Comparison of ENCODE assay signal across 22 cellular contexts in genomic region chr10:104657458-104657857, GRCh38. TPM values are rescaled to one million over a fixed set of nuclear protein-coding genes. Genes with fewer than 3 reads are reported as not detected.
DNase-seq lines count a peak whose midpoint lies in the region; TF ChIP-seq lines count a peak whose summit lies in the region.
"Had no signal": no experiment of that assay in that cellular context is flagged by ENCODE, and none has a peak within 500 bp of the region (broad histone marks: within the 10 kb centered on the region; RNA-seq: fewer than 3 reads in every experiment).

No MANE protein-coding gene starts in this region.

- TF ChIP-seq EP300 in esophagus muscularis mucosa (IDR thresholded peaks at IDR 0.05) (no peak), ovary (IDR thresholded peaks at IDR 0.05) (no peak)

- in situ Hi-C loops in HAP-1 (cut with MboI; ENCODE audit: low sequenced_read_pairs), result no loop called here

- DNase-seq in AG04449 (ENCODE audit: low read depth, low spot score), result peak; percentile 7
- peak; percentile 16 for DNase-seq in GM04503 (ENCODE audit: low read depth)
- no peak for DNase-seq in esophagus muscularis mucosa (ENCODE audit: extremely low spot score)
- peak; percentile 36 for DNase-seq in pons (ENCODE audit: low spot score)
- DNase-seq in LoVo (ENCODE audit: low spot score), result no peak
- no peak for DNase-seq in Karpas-422
- no peak for DNase-seq in HAP-1 (ENCODE audit: low spot score in 2 of 2)
- DNase-seq in ovary, result no peak
- DNase-seq: AML-193; Calu3; CD4-positive, CD25-positive, alpha-beta regulatory T cell; DMS79; HFFc6; MV-4-11; NCI-H1417; NCI-H187 treated with DMSO at 0.1 percent for 48 hours; NCI-H345; NCI-H526 treated with DMSO at 0.1 percent for 48 hours; RPMI8226; SIG-M5 had no signal

- intact Hi-C loops in esophagus muscularis mucosa (cut with DNase I), result no loop called here
- intact Hi-C loops in ovary (cut with DNase I), result no loop called here

- no peaks in the 10 kb centered on the region for H3K9me2 ChIP-seq in Karpas-422 (replicated peaks; ENCODE audit: insufficient read depth, low read length)

- H3K36me3 ChIP-seq in esophagus muscularis mucosa, result no peaks in the 10 kb centered on the region
- no peaks in the 10 kb centered on the region for H3K36me3 ChIP-seq in Karpas-422 (ENCODE audit: insufficient read depth, low read length)
- H3K36me3 ChIP-seq in HAP-1 (replicated peaks), result no peaks in the 10 kb centered on the region
- H3K36me3 ChIP-seq in ovary, result no peaks in the 10 kb centered on the region

- H3K4me2 ChIP-seq in Karpas-422 (ENCODE audit: low read depth, low read length, poor library complexity, severe bottlenecking), result no peak overlapping the region

- no peak for TF ChIP-seq POLR2A in esophagus muscularis mucosa (IDR thresholded peaks at IDR 0.05; ENCODE audit: low read depth)
- TF ChIP-seq POLR2A in ovary (IDR thresholded peaks at IDR 0.05), result no peak

- TF ChIP-seq CTCF in AG04449 (IDR thresholded peaks at IDR 0.05; ENCODE audit: insufficient read depth, low read length, missing control alignments) (no peak), esophagus muscularis mucosa (IDR thresholded peaks at IDR 0.05) (no peak), ovary (IDR thresholded peaks at IDR 0.05) (no peak)

- no peak overlapping the region for H2AFZ ChIP-seq in Karpas-422 (ENCODE audit: low read length)

- H4K20me1 ChIP-seq in Karpas-422 (ENCODE audit: insufficient read depth, low read depth, low read length), result no peaks in the 10 kb centered on the region

- CTCF ChIA-PET in AG04449 (lab: Yijun Ruan, JAX), result interaction anchor here (1.1 to 1.8 kb wide), 2 partner anchors 77 to 251 kb away, joined by 3 to 4 read pairs; no protein-coding TSS in a partner anchor

- H3K27ac ChIP-seq in esophagus muscularis mucosa (replicated peaks in 1 of 4) (peak overlapping the region; percentile 2 to 59 (median 12)), Karpas-422 (ENCODE audit: low read length) (no peak overlapping the region), ovary (no peak overlapping the region)

- no peaks in the 10 kb centered on the region for H3K9me3 ChIP-seq in esophagus muscularis mucosa
- H3K9me3 ChIP-seq in Karpas-422 (ENCODE audit: low read length), result no peaks in the 10 kb centered on the region
- no peaks in the 10 kb centered on the region for H3K9me3 ChIP-seq in HAP-1
- H3K9me3 ChIP-seq in ovary, result no peaks in the 10 kb centered on the region

- WGBS in esophagus muscularis mucosa, result 49% methylated on average over 3 of the region's 3 CpGs
- 43 to 52% (median 47%) methylated on average over 3 of the region's 3 CpGs for WGBS in ovary, 3 donors

- no peaks in the 10 kb centered on the region for H3K79me2 ChIP-seq in Karpas-422 (ENCODE audit: low read length)

- H3K27me3 ChIP-seq in esophagus muscularis mucosa (no peaks in the 10 kb centered on the region), Karpas-422 (ENCODE audit: low read length) (no peaks in the 10 kb centered on the region; the same call in 1 of the 2 replicates), HAP-1 (ENCODE audit: low read depth) (no peaks in the 10 kb centered on the region), ovary (no peaks in the 10 kb centered on the region)

- POLR2A ChIA-PET in AG04449 (lab: Yijun Ruan, JAX), result no interaction called here

- H3K9ac ChIP-seq in Karpas-422 (ENCODE audit: low read length), result no peak overlapping the region

- H3K4me1 ChIP-seq in esophagus muscularis mucosa (peaks cover 0 to 16% (median 11%) of the 10 kb centered on the region in 4 donors), Karpas-422 (ENCODE audit: low read length) (no peaks in the 10 kb centered on the region), HAP-1 (no peaks in the 10 kb centered on the region), ovary (ENCODE audit: insufficient read depth) (no peaks in the 10 kb centered on the region)

- H3K4me3 ChIP-seq in AG04449 (ENCODE audit: low read depth, low read length) (no peak overlapping the region), esophagus muscularis mucosa (no peak overlapping the region), Karpas-422 (ENCODE audit: low read length) (no peak overlapping the region), HAP-1 (no peak overlapping the region), ovary (no peak overlapping the region)

RNA-seq across cellular contexts. Expression of gene SORCS3, which starts 16.4 kb away (rescaled TPM):
- total RNA-seq in esophagus muscularis mucosa, result under 1 TPM; 0.26 to 0.50 (median 0.41) TPM
- total RNA-seq in Karpas-422 (2014; rRNA removed; shearing (Covaris generic); ENCODE audit: low replicate concordance), result not detected in 2 replicates
- 1 to 10 TPM in 4 of 7 donors, under 1 TPM in 2, not detected in 1; 0.25 to 4.5 (median 1.0) TPM for total RNA-seq in ovary
- polyA plus RNA-seq in ovary, result under 1 TPM; 0.07 to 0.43 TPM
- total RNA-seq: Calu3; CD4-positive, CD25-positive, alpha-beta regulatory T cell; G401; H4; HFFc6 had no signal

Comparison
In these comparisons a context has a peak if more than half of its experiments do, and no peak if none do; other contexts are left out.
1. DNase-seq: peak in AG04449 (single experiment), GM04503 (single experiment) and pons (single experiment); none in esophagus muscularis mucosa (single experiment), LoVo (single experiment), Karpas-422 (single experiment), HAP-1 (0 of 2) and ovary (0 of 5).
2. H3K27ac ChIP-seq: peak in esophagus muscularis mucosa (4 of 4); none in Karpas-422 (single experiment) and ovary (0 of 2).